Comparison of ENCODE assay signal across 9 cellular contexts in genomic region chr1:198056255-198056654, GRCh38.
DNase-seq lines count a peak whose midpoint lies in the region; ATAC-seq, FAIRE-seq and TF ChIP-seq lines count a peak whose summit lies in the region.
"Had no signal": no experiment of that assay in that cellular context is flagged by ENCODE, and none has a peak within 500 bp of the region (broad histone marks: within the 10 kb centered on the region; RNA-seq: fewer than 3 reads in every experiment).

No MANE protein-coding gene starts in this region.

- no peaks in the 10 kb centered on the region for H3K9me3 ChIP-seq in kidney (ENCODE audit: control insufficient read depth in 1 of 2, low read length in 2 of 2)

- H3K9ac ChIP-seq in kidney (ENCODE audit: low read length in 2 of 2) = no peak overlapping the region

- H3K4me1 ChIP-seq in kidney (ENCODE audit: control insufficient read depth in 1 of 2, insufficient read depth in 1 of 2, low read depth in 1 of 2, low read length in 2 of 2) = no peaks in the 10 kb centered on the region

- no peak overlapping the region for H3K4me3 ChIP-seq in kidney (ENCODE audit: low read length in 2 of 2)

- ATAC-seq in GM21367 (IDR thresholded peaks at IDR 0.05; ENCODE audit: unreplicated experiment) (peak; percentile 74), HG02970 (IDR thresholded peaks at IDR 0.05; ENCODE audit: low FRiP score, unreplicated experiment) (no peak)

- DNase-seq in EH (ENCODE audit: low read depth) = peak; percentile 9
- DNase-seq in NCI-H524 (lab: John Stamatoyannopoulos, UW) = peak; percentile 3 to 36
- peak; percentile 5 for DNase-seq in iPS DF 19.7 (ENCODE audit: low read depth, low spot score)
- no peak for DNase-seq in AG08396 (ENCODE audit: low spot score)
- no peak for DNase-seq in kidney
- DNase-seq in activated CD4-positive, CD25-positive, alpha-beta regulatory T cell treated with anti-CD3 and anti-CD28 coated beads, Interleukin-2, amount 50 U/mL, for 72 hours = no peak
- DNase-seq: activated CD8-positive, alpha-beta memory T cell treated with anti-CD3 and anti-CD28 coated beads, Interleukin-2, amount 50 U/mL, for 4 hours had no signal

- H3K36me3 ChIP-seq in kidney (ENCODE audit: control insufficient read depth in 1 of 2, insufficient read depth in 2 of 2, low read length in 2 of 2) = no peaks in the 10 kb centered on the region

- FAIRE-seq in kidney (lab: Jason Lieb, UNC) = no peak

- H3K27ac ChIP-seq in kidney (ENCODE audit: low read depth in 2 of 2, low read length in 2 of 2) = no peak overlapping the region

- intact Hi-C loops in kidney (cut with DNase I) = no loop called here

- no peak for TF ChIP-seq CTCF in kidney (IDR thresholded peaks at IDR 0.05; ENCODE audit: borderline replicate concordance, extremely low read depth, insufficient read depth)

Comparison
In these comparisons a context has a peak if more than half of its experiments do, and no peak if none do; other contexts are left out.
1. DNase-seq: peak in EH (single experiment), NCI-H524 (2 of 2) and iPS DF 19.7 (single experiment); none in AG08396 (single experiment), kidney (single experiment) and activated CD4-positive, CD25-positive, alpha-beta regulatory T cell treated with anti-CD3 and anti-CD28 coated beads, Interleukin-2, amount 50 U/mL, for 72 hours (single experiment).